Comparison of ENCODE assay signal across 8 cellular contexts in the genomic region with DNA sequence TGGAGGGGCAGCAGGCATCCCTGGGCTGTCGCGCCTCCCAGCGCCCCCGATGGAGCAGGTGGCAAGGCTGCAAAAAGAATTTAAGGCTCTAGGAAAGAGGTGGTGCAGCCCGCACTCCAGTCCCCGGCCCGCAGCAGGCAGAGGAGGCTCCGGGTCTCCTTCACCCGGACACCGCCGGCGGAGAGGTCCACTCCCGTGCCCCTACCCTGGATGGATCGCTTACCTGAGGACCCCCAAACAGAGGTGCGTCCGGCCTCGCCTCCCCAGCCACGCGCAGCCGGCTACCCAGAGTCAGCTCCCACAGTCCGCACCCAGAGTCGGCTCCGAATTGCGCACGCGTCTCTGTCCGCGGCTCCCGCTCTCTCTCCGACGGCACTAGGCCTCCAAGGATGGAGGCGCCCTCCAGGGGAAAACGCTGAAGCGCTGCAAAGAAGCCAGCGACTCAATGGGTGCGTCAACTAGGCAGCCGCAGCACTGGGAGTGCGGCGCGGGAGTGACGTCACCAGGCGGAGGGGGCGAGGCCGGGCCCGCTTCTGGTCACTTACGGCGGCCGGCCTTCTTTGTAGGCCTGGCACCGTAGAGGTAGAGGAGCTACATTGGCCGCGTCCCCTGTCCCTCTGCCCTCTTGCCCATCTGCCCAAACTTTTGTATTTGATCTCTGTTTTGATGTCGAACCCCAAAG. TPM values are rescaled to one million over a fixed set of nuclear protein-coding genes. Genes with fewer than 3 reads are reported as not detected.
DNase-seq lines count a peak whose midpoint lies in the region; ATAC-seq and TF ChIP-seq lines count a peak whose summit lies in the region.

A gene with protein sequence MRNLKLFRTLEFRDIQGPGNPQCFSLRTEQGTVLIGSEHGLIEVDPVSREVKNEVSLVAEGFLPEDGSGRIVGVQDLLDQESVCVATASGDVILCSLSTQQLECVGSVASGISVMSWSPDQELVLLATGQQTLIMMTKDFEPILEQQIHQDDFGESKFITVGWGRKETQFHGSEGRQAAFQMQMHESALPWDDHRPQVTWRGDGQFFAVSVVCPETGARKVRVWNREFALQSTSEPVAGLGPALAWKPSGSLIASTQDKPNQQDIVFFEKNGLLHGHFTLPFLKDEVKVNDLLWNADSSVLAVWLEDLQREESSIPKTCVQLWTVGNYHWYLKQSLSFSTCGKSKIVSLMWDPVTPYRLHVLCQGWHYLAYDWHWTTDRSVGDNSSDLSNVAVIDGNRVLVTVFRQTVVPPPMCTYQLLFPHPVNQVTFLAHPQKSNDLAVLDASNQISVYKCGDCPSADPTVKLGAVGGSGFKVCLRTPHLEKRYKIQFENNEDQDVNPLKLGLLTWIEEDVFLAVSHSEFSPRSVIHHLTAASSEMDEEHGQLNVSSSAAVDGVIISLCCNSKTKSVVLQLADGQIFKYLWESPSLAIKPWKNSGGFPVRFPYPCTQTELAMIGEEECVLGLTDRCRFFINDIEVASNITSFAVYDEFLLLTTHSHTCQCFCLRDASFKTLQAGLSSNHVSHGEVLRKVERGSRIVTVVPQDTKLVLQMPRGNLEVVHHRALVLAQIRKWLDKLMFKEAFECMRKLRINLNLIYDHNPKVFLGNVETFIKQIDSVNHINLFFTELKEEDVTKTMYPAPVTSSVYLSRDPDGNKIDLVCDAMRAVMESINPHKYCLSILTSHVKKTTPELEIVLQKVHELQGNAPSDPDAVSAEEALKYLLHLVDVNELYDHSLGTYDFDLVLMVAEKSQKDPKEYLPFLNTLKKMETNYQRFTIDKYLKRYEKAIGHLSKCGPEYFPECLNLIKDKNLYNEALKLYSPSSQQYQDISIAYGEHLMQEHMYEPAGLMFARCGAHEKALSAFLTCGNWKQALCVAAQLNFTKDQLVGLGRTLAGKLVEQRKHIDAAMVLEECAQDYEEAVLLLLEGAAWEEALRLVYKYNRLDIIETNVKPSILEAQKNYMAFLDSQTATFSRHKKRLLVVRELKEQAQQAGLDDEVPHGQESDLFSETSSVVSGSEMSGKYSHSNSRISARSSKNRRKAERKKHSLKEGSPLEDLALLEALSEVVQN (N-terminal part only) (minus strand): TSS at position 484 of the 682 bp plus-strand sequence. CDS start 2,978 bp downstream, outside the sequence.

- H3K36me3 Mint-ChIP-seq in WTC11: peaks cover 11% of the 10 kb centered on the region

- peak within 1 kb of the TSS; percentile 99 for H3K27ac Mint-ChIP-seq in WTC11

- DNase-seq in AG08396 (ENCODE audit: low spot score): peak; percentile 95
- DNase-seq in NCI-H2227 treated with DMSO at 0.1 percent for 48 hours (lab: John Stamatoyannopoulos, UW): peak; percentile 85
- DNase-seq in WTC11 (ENCODE audit: low spot score): peak; percentile 96
- DNase-seq in cardiac fibroblast (ENCODE audit: low read depth in 2 of 2): peak; percentile 95
- peak; percentile 96 for DNase-seq in iris pigment epithelial cell (ENCODE audit: low read depth)
- peak; percentile 91 for DNase-seq in stimulated activated CD4-positive, alpha-beta T cell treated with anti-CD3 and anti-CD28 coated beads, Interleukin-12 subunit alpha, Interleukin-12 subunit beta, amount 100 ng/mL, for 4 hours

- TF ChIP-seq CTCF in WTC11 (IDR thresholded peaks at IDR 0.05): no peak
- TF ChIP-seq CTCF in cardiac fibroblast (IDR thresholded peaks at IDR 0.05; ENCODE audit: low read depth, low read length): peak; percentile 39

- POLR2A ChIA-PET in WTC11 (lab: Charles Lee): no interaction called here

- peaks cover 13% of the 10 kb centered on the region for H3K4me1 Mint-ChIP-seq in WTC11

- H3K4me3 ChIP-seq in cardiac fibroblast (replicated peaks in 1 of 2; ENCODE audit: low read depth in 2 of 2, low read length in 2 of 2): peak within 1 kb of the TSS; percentile 77 to 96

- ATAC-seq in GM18909 (IDR thresholded peaks at IDR 0.05; ENCODE audit: poor library complexity, unreplicated experiment) (peak; percentile 88), HG03175 (IDR thresholded peaks at IDR 0.05; ENCODE audit: unreplicated experiment) (peak; percentile 88), WTC11 (peak; percentile 90)

- CTCF ChIA-PET in WTC11 (lab: Charles Lee): interaction anchor here (1.6 kb wide), 1 partner anchor 20 kb away, joined by 4 read pairs; no protein-coding TSS in a partner anchor

- no peaks in the 10 kb centered on the region for H3K9me3 Mint-ChIP-seq in WTC11

- H3K27me3 Mint-ChIP-seq in WTC11 (ENCODE audit: low read depth): no peaks in the 10 kb centered on the region

- H3K4me3 Mint-ChIP-seq in WTC11: peak within 1 kb of the TSS; percentile 97

TF ChIP-seq in WTC11, 78 proteins besides CTCF, POLR2A, EP300 and RAD21 (continues in another document):
- TF ChIP-seq TEAD1 (CRISPR knock-in tag; IDR thresholded peaks at IDR 0.05) (no peak), TCF7 (CRISPR knock-in tag; IDR thresholded peaks at IDR 0.05; ENCODE audit: low read depth) (no peak), MYBL2 (CRISPR knock-in tag; IDR thresholded peaks at IDR 0.05) (0 out of 2 replicates have a peak, but pooled peaks have one; percentile 29), NR3C1 (CRISPR knock-in tag; conservative IDR thresholded peaks at IDR 0.05; ENCODE audit: low read depth) (no peak), ZNF121 (CRISPR knock-in tag; IDR thresholded peaks at IDR 0.05) (no peak), TP53 (CRISPR knock-in tag; IDR thresholded peaks at IDR 0.05) (no peak), ZNF671 (CRISPR knock-in tag; IDR thresholded peaks at IDR 0.05) (no peak), HMGA2 (CRISPR knock-in tag; IDR thresholded peaks at IDR 0.05) (no peak), ZNF317 (CRISPR knock-in tag; IDR thresholded peaks at IDR 0.05; ENCODE audit: borderline replicate concordance, low read depth) (peak; percentile 92), ZNF219 (CRISPR knock-in tag; IDR thresholded peaks at IDR 0.05; ENCODE audit: borderline replicate concordance) (no peak), ETV6 (CRISPR knock-in tag; IDR thresholded peaks at IDR 0.05) (peak; percentile 52; the same call in 1 of the 2 replicates), FOXK1 (CRISPR knock-in tag; IDR thresholded peaks at IDR 0.05) (peak; percentile 77), ZNF423 (CRISPR knock-in tag; IDR thresholded peaks at IDR 0.05) (no peak)
- TF ChIP-seq, protein P1, sequence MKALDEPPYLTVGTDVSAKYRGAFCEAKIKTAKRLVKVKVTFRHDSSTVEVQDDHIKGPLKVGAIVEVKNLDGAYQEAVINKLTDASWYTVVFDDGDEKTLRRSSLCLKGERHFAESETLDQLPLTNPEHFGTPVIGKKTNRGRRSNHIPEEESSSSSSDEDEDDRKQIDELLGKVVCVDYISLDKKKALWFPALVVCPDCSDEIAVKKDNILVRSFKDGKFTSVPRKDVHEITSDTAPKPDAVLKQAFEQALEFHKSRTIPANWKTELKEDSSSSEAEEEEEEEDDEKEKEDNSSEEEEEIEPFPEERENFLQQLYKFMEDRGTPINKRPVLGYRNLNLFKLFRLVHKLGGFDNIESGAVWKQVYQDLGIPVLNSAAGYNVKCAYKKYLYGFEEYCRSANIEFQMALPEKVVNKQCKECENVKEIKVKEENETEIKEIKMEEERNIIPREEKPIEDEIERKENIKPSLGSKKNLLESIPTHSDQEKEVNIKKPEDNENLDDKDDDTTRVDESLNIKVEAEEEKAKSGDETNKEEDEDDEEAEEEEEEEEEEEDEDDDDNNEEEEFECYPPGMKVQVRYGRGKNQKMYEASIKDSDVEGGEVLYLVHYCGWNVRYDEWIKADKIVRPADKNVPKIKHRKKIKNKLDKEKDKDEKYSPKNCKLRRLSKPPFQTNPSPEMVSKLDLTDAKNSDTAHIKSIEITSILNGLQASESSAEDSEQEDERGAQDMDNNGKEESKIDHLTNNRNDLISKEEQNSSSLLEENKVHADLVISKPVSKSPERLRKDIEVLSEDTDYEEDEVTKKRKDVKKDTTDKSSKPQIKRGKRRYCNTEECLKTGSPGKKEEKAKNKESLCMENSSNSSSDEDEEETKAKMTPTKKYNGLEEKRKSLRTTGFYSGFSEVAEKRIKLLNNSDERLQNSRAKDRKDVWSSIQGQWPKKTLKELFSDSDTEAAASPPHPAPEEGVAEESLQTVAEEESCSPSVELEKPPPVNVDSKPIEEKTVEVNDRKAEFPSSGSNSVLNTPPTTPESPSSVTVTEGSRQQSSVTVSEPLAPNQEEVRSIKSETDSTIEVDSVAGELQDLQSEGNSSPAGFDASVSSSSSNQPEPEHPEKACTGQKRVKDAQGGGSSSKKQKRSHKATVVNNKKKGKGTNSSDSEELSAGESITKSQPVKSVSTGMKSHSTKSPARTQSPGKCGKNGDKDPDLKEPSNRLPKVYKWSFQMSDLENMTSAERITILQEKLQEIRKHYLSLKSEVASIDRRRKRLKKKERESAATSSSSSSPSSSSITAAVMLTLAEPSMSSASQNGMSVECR (CRISPR knock-in tag; IDR thresholded peaks at IDR 0.05; ENCODE audit: borderline replicate concordance): no peak
- TF ChIP-seq, protein P2, sequence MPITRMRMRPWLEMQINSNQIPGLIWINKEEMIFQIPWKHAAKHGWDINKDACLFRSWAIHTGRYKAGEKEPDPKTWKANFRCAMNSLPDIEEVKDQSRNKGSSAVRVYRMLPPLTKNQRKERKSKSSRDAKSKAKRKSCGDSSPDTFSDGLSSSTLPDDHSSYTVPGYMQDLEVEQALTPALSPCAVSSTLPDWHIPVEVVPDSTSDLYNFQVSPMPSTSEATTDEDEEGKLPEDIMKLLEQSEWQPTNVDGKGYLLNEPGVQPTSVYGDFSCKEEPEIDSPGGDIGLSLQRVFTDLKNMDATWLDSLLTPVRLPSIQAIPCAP (CRISPR knock-in tag; IDR thresholded peaks at IDR 0.05): no peak
- TF ChIP-seq, protein P3, sequence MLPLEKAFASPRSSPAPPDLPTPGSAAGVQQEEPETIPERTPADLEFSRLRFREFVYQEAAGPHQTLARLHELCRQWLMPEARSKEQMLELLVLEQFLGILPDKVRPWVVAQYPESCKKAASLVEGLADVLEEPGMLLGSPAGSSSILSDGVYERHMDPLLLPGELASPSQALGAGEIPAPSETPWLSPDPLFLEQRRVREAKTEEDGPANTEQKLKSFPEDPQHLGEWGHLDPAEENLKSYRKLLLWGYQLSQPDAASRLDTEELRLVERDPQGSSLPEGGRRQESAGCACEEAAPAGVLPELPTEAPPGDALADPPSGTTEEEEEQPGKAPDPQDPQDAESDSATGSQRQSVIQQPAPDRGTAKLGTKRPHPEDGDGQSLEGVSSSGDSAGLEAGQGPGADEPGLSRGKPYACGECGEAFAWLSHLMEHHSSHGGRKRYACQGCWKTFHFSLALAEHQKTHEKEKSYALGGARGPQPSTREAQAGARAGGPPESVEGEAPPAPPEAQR (CRISPR knock-in tag; IDR thresholded peaks at IDR 0.05): no peak

RNA-seq across cellular contexts. Expression of the gene that starts here (rescaled TPM):
- total RNA-seq in WTC11 (2021): 27.9 to 30.5 TPM (median 29.0 TPM) in 3 replicates

Comparison
In these comparisons a context has a peak if more than half of its experiments do, and no peak if none do; other contexts are left out.
1. Peak in every context shown above with its lines: DNase-seq, ATAC-seq and H3K4me3 ChIP-seq.